Comparison of ENCODE assay signal across 23 cellular contexts in the genomic region with DNA sequence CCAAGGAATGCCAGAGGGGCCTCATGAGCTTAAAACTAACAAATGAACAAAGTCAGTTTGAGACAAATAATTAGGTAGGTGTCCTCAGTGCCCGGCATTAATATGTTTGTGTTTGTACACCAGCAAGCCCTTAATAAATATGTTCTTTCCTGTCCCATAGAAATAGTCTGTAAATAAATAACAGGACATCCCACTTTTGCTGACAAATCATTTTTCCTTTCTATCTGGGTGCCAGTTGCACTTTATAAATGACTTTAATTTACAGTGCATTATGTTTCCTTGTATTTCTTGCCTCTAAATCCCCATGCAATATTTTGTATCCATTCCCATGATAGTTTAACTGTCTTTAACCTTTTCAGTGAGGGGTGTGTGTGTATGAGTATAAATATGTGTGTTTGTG.
DNase-seq lines count a peak whose midpoint lies in the region; ATAC-seq, FAIRE-seq and TF ChIP-seq lines count a peak whose summit lies in the region.
"Had no signal": no experiment of that assay in that cellular context is flagged by ENCODE, and none has a peak within 500 bp of the region (broad histone marks: within the 10 kb centered on the region; RNA-seq: fewer than 3 reads in every experiment).

No MANE protein-coding gene starts in this region.

- H3K79me2 ChIP-seq in HepG2 (ENCODE audit: insufficient read depth, low read length): no peaks in the 10 kb centered on the region
- H3K79me2 ChIP-seq in K562 (ENCODE audit: control insufficient read depth, insufficient read depth, low read length): no peaks in the 10 kb centered on the region

- peaks cover 2 to 8% of the 10 kb centered on the region in 2 experiments for H3K27me3 ChIP-seq in HepG2 (ENCODE audit: control insufficient read depth in 1 of 2, insufficient read depth in 2 of 2, low read length in 2 of 2)
- H3K27me3 ChIP-seq in right lobe of liver: no peaks in the 10 kb centered on the region
- no peaks in the 10 kb centered on the region; a peak in 1 of 5 replicates for H3K27me3 ChIP-seq in K562 (ENCODE audit: control insufficient read depth in 2 of 2, insufficient read depth in 2 of 2, low read length in 2 of 2)
- H3K27me3 ChIP-seq: BE2C had no signal

- H3K4me3 ChIP-seq in HepG2 (replicated peaks in 1 of 3; ENCODE audit: insufficient read depth in 1 of 3, low read depth in 2 of 3, low read length in 3 of 3): no peak overlapping the region
- no peak overlapping the region for H3K4me3 ChIP-seq in right lobe of liver
- no peak overlapping the region for H3K4me3 ChIP-seq in K562
- H3K4me3 ChIP-seq: BLaER1, GM12878 had no signal

- no peaks in the 10 kb centered on the region for H3K9me1 ChIP-seq in K562 (ENCODE audit: control insufficient read depth, insufficient read depth, low read length)

- H3K4me2 ChIP-seq in HepG2 (ENCODE audit: low read depth, low read length) (no peak overlapping the region), K562 (ENCODE audit: insufficient read depth, low read length) (no peak overlapping the region)
- H3K4me2 ChIP-seq: BLaER1 had no signal

- H2AFZ ChIP-seq in HepG2 (ENCODE audit: low read length) (no peak overlapping the region), K562 (ENCODE audit: low read depth, low read length) (no peak overlapping the region)

- H3K4me1 ChIP-seq in HepG2 (ENCODE audit: insufficient read depth, low read length) (no peaks in the 10 kb centered on the region), right lobe of liver (no peaks in the 10 kb centered on the region), K562 (replicated peaks in 1 of 2; ENCODE audit: control insufficient read depth in 2 of 2, insufficient read depth in 2 of 2, low read length in 2 of 2) (no peaks in the 10 kb centered on the region)
- H3K4me1 ChIP-seq: BE2C, BLaER1 had no signal

- TF ChIP-seq POLR2A in HepG2 (IDR thresholded peaks at IDR 0.05; ENCODE audit: insufficient read depth in 1 of 2, low read depth in 2 of 2, low read length in 2 of 2): no peak
- no peak for TF ChIP-seq POLR2A in right lobe of liver (IDR thresholded peaks at IDR 0.05)
- no peak for TF ChIP-seq POLR2A in K562 (conservative IDR thresholded peaks at IDR 0.05)

- POLR2A ChIA-PET in HepG2 (lab: Yijun Ruan, JAX): no interaction called here
- POLR2A ChIA-PET in K562 (lab: Yijun Ruan, JAX): no interaction called here

- TF ChIP-seq CTCF in HepG2 (CRISPR knock-in tag; IDR thresholded peaks at IDR 0.05) (no peak), right lobe of liver (IDR thresholded peaks at IDR 0.05) (no peak), K562 (IDR thresholded peaks at IDR 0.05 in 2 of 3, conservative IDR thresholded peaks at IDR 0.05 in 1 of 3; ENCODE audit: insufficient read depth in 2 of 3, low read depth in 1 of 3, low read length in 3 of 3) (no peak)

- intact Hi-C loops in HepG2 (cut with micrococcal nuclease; ENCODE audit: unreplicated experiment): no loop called here
- intact Hi-C loops in right lobe of liver (cut with DNase I): no loop called here
- intact Hi-C loops in K562 (cut with micrococcal nuclease): no loop called here

- H4K20me1 ChIP-seq in HepG2 (ENCODE audit: insufficient read depth, low read length): no peaks in the 10 kb centered on the region
- H4K20me1 ChIP-seq in K562 (replicated peaks; ENCODE audit: control insufficient read depth, insufficient read depth, low read length): no peaks in the 10 kb centered on the region; the same call in 1 of the 2 replicates
- H4K20me1 ChIP-seq: BLaER1 had no signal

- no peak overlapping the region for H3K9ac ChIP-seq in HepG2 (ENCODE audit: insufficient read depth, low read depth, low read length)
- no peak overlapping the region for H3K9ac ChIP-seq in K562 (ENCODE audit: insufficient read depth in 1 of 2, low read depth in 2 of 2, low read length in 2 of 2)
- H3K9ac ChIP-seq: BLaER1 had no signal

- ATAC-seq in HepG2: no peak
- no peak for ATAC-seq in right lobe of liver
- ATAC-seq in K562: no peak
- ATAC-seq: GM12878 had no signal

- H3K36me3 ChIP-seq in HepG2 (replicated peaks in 1 of 2; ENCODE audit: control insufficient read depth in 1 of 2, insufficient read depth in 2 of 2, low read length in 2 of 2) (no peaks in the 10 kb centered on the region), right lobe of liver (no peaks in the 10 kb centered on the region), K562 (ENCODE audit: control insufficient read depth, insufficient read depth, low read length) (no peaks in the 10 kb centered on the region)
- H3K36me3 ChIP-seq: BE2C, BLaER1 had no signal

- TF ChIP-seq EP300 in HepG2 (IDR thresholded peaks at IDR 0.05; ENCODE audit: low read depth in 2 of 2, low read length in 2 of 2) (no peak), HepG2 (CRISPR knock-in tag; IDR thresholded peaks at IDR 0.05; ENCODE audit: borderline replicate concordance) (no peak), K562 (IDR thresholded peaks at IDR 0.05; ENCODE audit: low read length) (no peak)

- DNase-seq in HepG2 (ENCODE audit: low spot score) (no peak), right lobe of liver (no peak), K562 (ENCODE audit: extremely low read depth in 1 of 4, low spot score in 3 of 4) (no peak)
- DNase-seq in activated T-cell treated with anti-CD3 and anti-CD28 coated beads, Interleukin-2, amount 50 U/mL, for 1 hour: no peak
- DNase-seq in activated CD4-positive, alpha-beta T cell treated with anti-CD3 and anti-CD28 coated beads for 4 hours: no peak
- DNase-seq: ACHN; BE2C; C1 segment of cervical spinal cord; CD4-positive, alpha-beta memory T cell; CD4-positive, CD25-positive, alpha-beta regulatory T cell; CD8-positive, alpha-beta memory T cell; COR-L47; DMS 273 treated with DMSO at 0.1 percent for 48 hours; DMS153; DMS53; DND-41; EL; GDM1 had no signal

- no TSS peak for BruUV-seq in HepG2 (replicated peaks; lab: Mats Ljungman, UMichigan)
- BruUV-seq in K562 (replicated peaks; lab: Mats Ljungman, UMichigan): no TSS peak

- WGBS in HepG2 (ENCODE audit: low lambda C conversion rate): 0% methylated on average over 1 of the region's 1 CpG
- 67% methylated on average over 1 of the region's 1 CpG for WGBS in right lobe of liver (ENCODE audit: insufficient coverage, low coverage, low lambda C conversion rate, missing lambda C conversion rate)
- WGBS in K562 (ENCODE audit: insufficient coverage, low coverage, missing lambda C conversion rate): 0% methylated on average over 1 of the region's 1 CpG

- H3K27ac ChIP-seq in HepG2 (ENCODE audit: extremely low read length, insufficient read depth, low read length): no peak overlapping the region
- H3K27ac ChIP-seq in right lobe of liver: no peak overlapping the region
- no peak overlapping the region for H3K27ac ChIP-seq in K562 (ENCODE audit: extremely low read depth, low read depth, low read length)
- H3K27ac ChIP-seq: 22Rv1, BLaER1 had no signal

- TF ChIP-seq RAD21 in HepG2 (CRISPR knock-in tag; IDR thresholded peaks at IDR 0.05) (no peak), K562 (CRISPR knock-in tag; conservative IDR thresholded peaks at IDR 0.05 in 1 of 2, IDR thresholded peaks at IDR 0.05 in 1 of 2) (no peak)

- CTCF ChIA-PET in HepG2 (lab: Yijun Ruan, JAX; ENCODE audit: low intra/inter-chr PET ratio, low total read pairs) (no interaction called here), K562 (lab: Yijun Ruan, JAX; ENCODE audit: low intra/inter-chr PET ratio) (no interaction called here)

- FAIRE-seq in HepG2 (lab: Jason Lieb, UNC) (no peak), K562 (lab: Jason Lieb, UNC) (no peak)
- FAIRE-seq: GM12878, GM12892, GM18507 had no signal

- in situ Hi-C loops in HepG2 (cut with HindIII; ENCODE audit: extremely low pct_ligation_motif_present, low pct_unique_long_range_greater_than_20kb): no loop called here
- in situ Hi-C loops in K562 (cut with MboI): no loop called here

- H3K9me3 ChIP-seq in HepG2 (ENCODE audit: low read length) (no peaks in the 10 kb centered on the region), right lobe of liver (no peaks in the 10 kb centered on the region), K562 (replicated peaks; ENCODE audit: control insufficient read depth, insufficient read depth, low read depth, low read length) (no peaks in the 10 kb centered on the region)
- H3K9me3 ChIP-seq: BE2C, BLaER1 had no signal

TF ChIP-seq in HepG2, 621 proteins besides CTCF, POLR2A, EP300 and RAD21 (continues in another document):
- TF ChIP-seq POLR2AphosphoS5 (IDR thresholded peaks at IDR 0.05; ENCODE audit: low read depth, low read length): no peak

TF ChIP-seq in K562, 482 proteins besides CTCF, POLR2A, EP300 and RAD21:
- peak; percentile 62; the same call in 1 of the 2 replicates for TF ChIP-seq MAFK (IDR thresholded peaks at IDR 0.05; ENCODE audit: low read length)
- TF ChIP-seq HNRNPUL1 (IDR thresholded peaks at IDR 0.05; ENCODE audit: low read length): no peak
- no peak for TF ChIP-seq KDM2B (CRISPR knock-in tag; IDR thresholded peaks at IDR 0.05)
- no peak for TF ChIP-seq EP400 (IDR thresholded peaks at IDR 0.05)
- no peak for TF ChIP-seq HMG20B (CRISPR knock-in tag; IDR thresholded peaks at IDR 0.05)
- no peak for TF ChIP-seq NR3C1 (CRISPR knock-in tag; IDR thresholded peaks at IDR 0.05)
- peak; percentile 72 for TF ChIP-seq ZNF316 (IDR thresholded peaks at IDR 0.05)
- no peak for TF ChIP-seq HOXB6 (CRISPR knock-in tag; IDR thresholded peaks at IDR 0.05; ENCODE audit: borderline replicate concordance)
- TF ChIP-seq C11orf30 (IDR thresholded peaks at IDR 0.05; ENCODE audit: low read depth): peak; percentile 50; the same call in 1 of the 2 replicates
- TF ChIP-seq MAFF (IDR thresholded peaks at IDR 0.05; ENCODE audit: low read length): peak; percentile 74
- TF ChIP-seq HDAC2 (IDR thresholded peaks at IDR 0.05): no peak
- TF ChIP-seq, protein P1, sequence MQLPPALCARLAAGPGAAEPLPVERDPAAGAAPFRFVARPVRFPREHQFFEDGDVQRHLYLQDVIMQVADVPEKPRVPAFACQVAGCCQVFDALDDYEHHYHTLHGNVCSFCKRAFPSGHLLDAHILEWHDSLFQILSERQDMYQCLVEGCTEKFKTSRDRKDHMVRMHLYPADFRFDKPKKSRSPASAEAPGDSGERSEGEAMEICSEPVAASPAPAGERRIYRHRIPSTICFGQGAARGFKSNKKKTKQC (CRISPR knock-in tag; IDR thresholded peaks at IDR 0.05): no peak
- TF ChIP-seq RNF2 (IDR thresholded peaks at IDR 0.05): no peak
- TF ChIP-seq MAFG (tag; conservative IDR thresholded peaks at IDR 0.05): peak; percentile 62
- TF ChIP-seq OTX1 (CRISPR knock-in tag; IDR thresholded peaks at IDR 0.05): no peak
- TF ChIP-seq SETDB1 (IDR thresholded peaks at IDR 0.05; ENCODE audit: low read length): no peak
- no peak for TF ChIP-seq ZNF561 (CRISPR knock-in tag; conservative IDR thresholded peaks at IDR 0.05)
- TF ChIP-seq DDX20 (tag; IDR thresholded peaks at IDR 0.05; ENCODE audit: low read depth): no peak
TF ChIP-seq in K562: peak in this region for 5.
